8 cellular contexts compared by ENCODE assay signal in the genomic region with DNA sequence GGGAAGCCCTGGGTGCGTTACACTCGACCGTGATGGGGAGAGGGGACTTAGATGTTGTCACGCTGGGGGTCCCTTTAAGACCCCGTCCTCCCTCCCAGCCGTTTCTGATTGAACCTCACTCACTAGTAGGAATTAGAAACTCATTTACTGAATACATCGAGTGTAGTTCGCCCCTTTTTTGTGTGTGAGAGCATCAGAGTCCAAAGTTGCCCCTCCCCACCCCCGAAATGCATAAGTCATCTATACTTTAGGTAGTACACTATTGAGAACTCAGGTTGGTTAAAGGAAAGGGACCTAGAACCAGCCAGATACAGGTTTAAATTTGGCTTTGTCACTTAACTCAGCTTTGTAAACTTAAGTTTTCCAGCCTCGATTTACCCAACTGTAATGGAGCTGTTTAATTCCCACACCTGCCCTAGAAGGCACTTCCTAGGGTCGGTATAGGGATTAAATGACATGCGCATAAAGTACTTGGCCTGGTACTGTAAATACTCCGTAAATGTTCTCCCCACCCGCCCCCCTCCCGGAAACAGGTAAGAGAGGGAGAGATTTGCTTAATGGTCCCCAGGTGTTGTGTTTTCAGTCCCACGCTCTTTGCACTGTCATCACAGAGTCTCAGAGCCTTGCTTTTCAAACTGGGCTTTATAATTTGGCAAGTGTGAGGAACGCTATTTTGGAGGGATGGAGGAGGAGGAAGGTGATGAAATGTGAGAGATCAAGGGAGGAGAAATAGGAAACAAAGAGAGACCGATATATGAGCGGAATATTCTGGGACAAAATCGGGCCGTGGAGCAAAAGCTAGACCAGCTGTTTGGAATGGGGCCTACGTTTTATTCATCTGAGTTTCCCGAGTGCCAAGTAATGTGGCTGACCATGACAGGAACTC. TPM values are rescaled to one million over a fixed set of nuclear protein-coding genes. Genes with fewer than 3 reads are reported as not detected.
DNase-seq lines count a peak whose midpoint lies in the region; ATAC-seq, FAIRE-seq and TF ChIP-seq lines count a peak whose summit lies in the region.

No MANE protein-coding gene starts in this region.

- H3K4me1 ChIP-seq in Loucy (ENCODE audit: insufficient read depth, low read length, poor library complexity, severe bottlenecking) (peaks cover 45% of the 10 kb centered on the region), astrocyte (ENCODE audit: insufficient read depth, low read length) (peaks cover 20% of the 10 kb centered on the region), HepG2 (ENCODE audit: insufficient read depth, low read length) (peaks cover 22% of the 10 kb centered on the region), tibial nerve (peaks cover 0 to 49% (median 14%) of the 10 kb centered on the region in 4 donors)

- H2AFZ ChIP-seq in Loucy (ENCODE audit: low read length) (peak overlapping the region; percentile 90), astrocyte (ENCODE audit: low read depth, low read length) (peak overlapping the region; percentile 68), HepG2 (ENCODE audit: low read length) (peak overlapping the region; percentile 63)

- no peaks in the 10 kb centered on the region for H3K9me2 ChIP-seq in Loucy (replicated peaks; ENCODE audit: low read depth, low read length)

- peaks cover 6% of the 10 kb centered on the region for H3K4me1 Mint-ChIP-seq in astrocyte (ENCODE audit: low read depth, unreplicated experiment)

- in situ Hi-C loops in HepG2 (cut with HindIII; ENCODE audit: extremely low pct_ligation_motif_present, low pct_unique_long_range_greater_than_20kb) = no loop called here

- no peaks in the 10 kb centered on the region for H3K9me3 Mint-ChIP-seq in astrocyte (ENCODE audit: unreplicated experiment)

- no peaks in the 10 kb centered on the region for H3K27me3 Mint-ChIP-seq in astrocyte (ENCODE audit: low read depth, unreplicated experiment)

- peak overlapping the region; percentile 96 for H3K4me2 ChIP-seq in Loucy (ENCODE audit: low read depth, low read length, poor library complexity, severe bottlenecking)
- peak overlapping the region; percentile 99 for H3K4me2 ChIP-seq in astrocyte (ENCODE audit: low read length)
- peak overlapping the region; percentile 96 for H3K4me2 ChIP-seq in HepG2 (ENCODE audit: low read depth, low read length)

- H3K27me3 ChIP-seq in Loucy (ENCODE audit: insufficient read depth, low read length, poor library complexity, severe bottlenecking) (no peaks in the 10 kb centered on the region), astrocyte (ENCODE audit: insufficient read depth, low read length) (no peaks in the 10 kb centered on the region), HepG2 (ENCODE audit: control insufficient read depth in 1 of 2, insufficient read depth in 2 of 2, low read length in 2 of 2) (no peaks in the 10 kb centered on the region; a peak in 1 of 5 replicates), tibial nerve (no peaks in the 10 kb centered on the region)

- peak overlapping the region; percentile 88 for H3K27ac Mint-ChIP-seq in astrocyte (ENCODE audit: unreplicated experiment)

- H3K79me2 ChIP-seq in Loucy (ENCODE audit: insufficient read depth, low read length) = peaks cover 67% of the 10 kb centered on the region
- peaks cover 45% of the 10 kb centered on the region for H3K79me2 ChIP-seq in astrocyte (ENCODE audit: insufficient read depth, low read length)
- peaks cover 28% of the 10 kb centered on the region for H3K79me2 ChIP-seq in HepG2 (ENCODE audit: insufficient read depth, low read length)

- no peaks in the 10 kb centered on the region; the same call in 1 of the 2 replicates for H3F3A ChIP-seq in Loucy (ENCODE audit: low read depth)

- FAIRE-seq in astrocyte (lab: Jason Lieb, UNC) (no peak), HepG2 (lab: Jason Lieb, UNC) (no peak), HTR-8/SVneo (lab: Jason Lieb, UNC) (no peak)

- H3K9me3 ChIP-seq in Loucy (ENCODE audit: insufficient read depth, low read depth, low read length) = no peaks in the 10 kb centered on the region
- H3K9me3 ChIP-seq in astrocyte (ENCODE audit: insufficient read depth, low read depth, low read length) = no peaks in the 10 kb centered on the region
- no peaks in the 10 kb centered on the region for H3K9me3 ChIP-seq in HepG2 (ENCODE audit: low read length)
- H3K9me3 ChIP-seq in tibial nerve = no peaks in the 10 kb centered on the region

- DNase-seq in DMS53 treated with DMSO at 0.1 percent for 48 hours (lab: John Stamatoyannopoulos, UW; ENCODE audit: unreplicated experiment) = peak; percentile 50
- DNase-seq in astrocyte (ENCODE audit: low read depth) = no peak
- DNase-seq in HepG2 (ENCODE audit: low spot score) = no peak
- no peak for DNase-seq in tibial nerve (ENCODE audit: low spot score in 2 of 2)
- no peak for DNase-seq in stimulated activated CD4-positive, alpha-beta T cell treated with anti-CD3 and anti-CD28 coated beads, Interleukin-12 subunit alpha, Interleukin-12 subunit beta, amount 100 ng/mL, for 4 hours
- DNase-seq in HTR-8/SVneo (ENCODE audit: insufficient read length, low spot score) = no peak
- DNase-seq in HuH-7.5 (ENCODE audit: low spot score) = no peak

- under 1% methylated on average over 20 of the region's 23 CpGs for WGBS in HepG2 (ENCODE audit: low lambda C conversion rate)
- WGBS in tibial nerve, 2 donors = 3 to 4% methylated on average over 23 of the region's 23 CpGs

- TF ChIP-seq POLR2A in HepG2 (IDR thresholded peaks at IDR 0.05; ENCODE audit: insufficient read depth in 1 of 2, low read depth in 2 of 2, low read length in 2 of 2) = no peak
- TF ChIP-seq POLR2A in tibial nerve (IDR thresholded peaks at IDR 0.05) = no peak

- H4K20me1 ChIP-seq in Loucy (ENCODE audit: insufficient read depth, low read length, poor library complexity, severe bottlenecking) (peaks cover 29% of the 10 kb centered on the region), astrocyte (ENCODE audit: insufficient read depth, low read length) (peaks cover 32% of the 10 kb centered on the region), HepG2 (ENCODE audit: insufficient read depth, low read length) (peaks cover 8% of the 10 kb centered on the region; the same call in 1 of the 2 replicates)

- H3K4me3 ChIP-seq in Loucy (ENCODE audit: low read length, poor library complexity, severe bottlenecking) (peak overlapping the region; percentile 93), astrocyte (ENCODE audit: insufficient read depth, low read depth, low read length) (peak overlapping the region; percentile 84), HepG2 (replicated peaks in 1 of 3; ENCODE audit: insufficient read depth in 1 of 3, low read depth in 2 of 3, low read length in 3 of 3) (peak overlapping the region; percentile 74 to 92 (median 86)), tibial nerve (peak overlapping the region; percentile 90 to 98 (median 92))

- BruUV-seq in HepG2 (replicated peaks; lab: Mats Ljungman, UMichigan) = TSS peak; percentile 26

- H3K9ac ChIP-seq in Loucy (ENCODE audit: low read depth, low read length, poor library complexity, severe bottlenecking) (peak overlapping the region; percentile 81), astrocyte (ENCODE audit: low read length) (peak overlapping the region; percentile 99), HepG2 (ENCODE audit: insufficient read depth, low read depth, low read length) (peak overlapping the region; percentile 88)

- ATAC-seq in HepG2 = no peak

- H3K27ac ChIP-seq in astrocyte (ENCODE audit: low read depth, low read length) (peak overlapping the region; percentile 100), HepG2 (ENCODE audit: extremely low read length, insufficient read depth, low read length) (peak overlapping the region; percentile 88), tibial nerve (peak overlapping the region; percentile 89 to 97 (median 94))

- intact Hi-C loops in HepG2 (cut with micrococcal nuclease; ENCODE audit: unreplicated experiment) = no loop called here

- CTCF ChIA-PET in HepG2 (lab: Yijun Ruan, JAX; ENCODE audit: low intra/inter-chr PET ratio, low total read pairs) = interaction anchor here (0.7 to 1.7 kb wide), 4 partner anchors 195 to 256 kb away, joined by 3 to 17 read pairs (median 4); no protein-coding TSS in a partner anchor

- TF ChIP-seq RAD21 in HepG2 (CRISPR knock-in tag; IDR thresholded peaks at IDR 0.05) = no peak

- peak overlapping the region; percentile 89 for H3K4me3 Mint-ChIP-seq in astrocyte (ENCODE audit: unreplicated experiment)

- no peak for TF ChIP-seq EP300 in HepG2 (IDR thresholded peaks at IDR 0.05; ENCODE audit: low read depth in 2 of 2, low read length in 2 of 2)
- TF ChIP-seq EP300 in HepG2 (CRISPR knock-in tag; IDR thresholded peaks at IDR 0.05; ENCODE audit: borderline replicate concordance) = no peak
- no peak for TF ChIP-seq EP300 in tibial nerve (IDR thresholded peaks at IDR 0.05)

- H3K36me3 ChIP-seq in Loucy (ENCODE audit: insufficient read depth, low read length) = peaks cover 20% of the 10 kb centered on the region; the same call in 1 of the 2 replicates
- H3K36me3 ChIP-seq in astrocyte (ENCODE audit: insufficient read depth, low read length) = peaks cover 21% of the 10 kb centered on the region
- peaks cover 7 to 16% of the 10 kb centered on the region in 2 experiments; a peak in 4 of 5 replicates for H3K36me3 ChIP-seq in HepG2 (replicated peaks in 1 of 2; ENCODE audit: control insufficient read depth in 1 of 2, insufficient read depth in 2 of 2, low read length in 2 of 2)
- H3K36me3 ChIP-seq in tibial nerve = peaks cover 0 to 37% (median 4%) of the 10 kb centered on the region in 3 donors

- no peaks in the 10 kb centered on the region for H3K36me3 Mint-ChIP-seq in astrocyte (ENCODE audit: low read depth, unreplicated experiment)

- no peak for TF ChIP-seq CTCF in Loucy (conservative IDR thresholded peaks at IDR 0.05; ENCODE audit: low read length)
- TF ChIP-seq CTCF in astrocyte (IDR thresholded peaks at IDR 0.05; ENCODE audit: insufficient read depth, low read depth, low read length) = no peak
- TF ChIP-seq CTCF in HepG2 (CRISPR knock-in tag; IDR thresholded peaks at IDR 0.05) = no peak
- TF ChIP-seq CTCF in tibial nerve (IDR thresholded peaks at IDR 0.05) = no peak

- POLR2A ChIA-PET in HepG2 (lab: Yijun Ruan, JAX) = interaction anchor here (1.0 to 2.2 kb wide), 5 partner anchors 19 to 257 kb away, joined by 4 to 20 read pairs (median 7); partner anchors contain the start of gene PEBP1

RNA-seq across cellular contexts. Expression of gene SUDS3, which starts 0.9 kb away (rescaled TPM):
- total RNA-seq in astrocyte = 30.6 and 31.0 TPM in 2 replicates
- 33.1 and 37.8 TPM in 2 replicates for total RNA-seq in HepG2 (2016; rRNA removed; fragmentation: Illumina TruSeq; extraction: Trizol)
- 4.5 and 5.5 TPM in 2 replicates for total RNA-seq in HepG2 (2016; cell fraction: cytosol; rRNA removed; fragmentation: Illumina TruSeq; extraction: Trizol; ENCODE audit: low read depth)
- 32.2 and 39.3 TPM in 2 replicates for total RNA-seq in HepG2 (2016; cell fraction: insoluble cytoplasmic fraction; rRNA removed; fragmentation: Illumina TruSeq; extraction: Trizol)
- 14.7 and 16.1 TPM in 2 replicates for total RNA-seq in HepG2 (2016; cell fraction: membrane; rRNA removed; fragmentation: Illumina TruSeq; extraction: Trizol)
- total RNA-seq in HepG2 (2016; cell fraction: nucleus; rRNA removed; fragmentation: Illumina TruSeq; extraction: Trizol) = 27.5 and 30.8 TPM in 2 replicates
- polyA plus RNA-seq in HepG2 (2011; rRNA removed) = 17.7 and 20.2 TPM in 2 replicates
- 8.1 and 11.4 TPM in 2 replicates for polyA plus RNA-seq in HepG2 (2011; cell fraction: cytosol; rRNA removed)
- polyA plus RNA-seq in HepG2 (2011; cell fraction: nucleus; rRNA removed) = 25.3 and 28.4 TPM in 2 replicates
- polyA plus RNA-seq in HepG2 (2012) = 12.1 and 13.1 TPM in 2 replicates
- 3.0 and 3.4 TPM in 2 replicates for polyA plus RNA-seq in HepG2 (2016; cell fraction: cytosol; fragmentation: Illumina TruSeq; extraction: Trizol; ENCODE audit: low read depth)
- 29.2 and 31.0 TPM in 2 replicates for polyA plus RNA-seq in HepG2 (2016; cell fraction: insoluble cytoplasmic fraction; fragmentation: Illumina TruSeq; extraction: Trizol; ENCODE audit: low read depth)
- polyA plus RNA-seq in HepG2 (2016; cell fraction: membrane; fragmentation: Illumina TruSeq; extraction: Trizol; ENCODE audit: low read depth) = 7.8 and 8.6 TPM in 2 replicates
- 37.3 and 40.5 TPM in 2 replicates for polyA plus RNA-seq in HepG2 (2016; cell fraction: nucleus; fragmentation: Illumina TruSeq; extraction: Trizol; ENCODE audit: insufficient read depth, low read depth)
- 19.1 and 23.0 TPM in 2 replicates for polyA minus RNA-seq in HepG2 (2011; rRNA and poly(A)+ RNA removed; ENCODE audit: low replicate concordance)
- 10.3 and 12.4 TPM in 2 replicates for polyA minus RNA-seq in HepG2 (2011; cell fraction: cytosol; rRNA and poly(A)+ RNA removed)
- polyA minus RNA-seq in HepG2 (2011; cell fraction: nucleus; rRNA and poly(A)+ RNA removed) = 28.8 and 31.8 TPM in 2 replicates
- 10 to 100 TPM; 33.9 to 92.0 (median 58.3) TPM for total RNA-seq in tibial nerve

RNA-seq across cellular contexts. Expression of gene TAOK3, which starts 4.5 kb away (rescaled TPM):
- 14.2 and 15.7 TPM in 2 replicates for total RNA-seq in astrocyte
- total RNA-seq in HepG2 (2016; rRNA removed; fragmentation: Illumina TruSeq; extraction: Trizol) = 12.3 and 16.5 TPM in 2 replicates
- total RNA-seq in HepG2 (2016; cell fraction: cytosol; rRNA removed; fragmentation: Illumina TruSeq; extraction: Trizol; ENCODE audit: low read depth) = 2.5 and 3.7 TPM in 2 replicates
- 10.0 and 19.2 TPM in 2 replicates for total RNA-seq in HepG2 (2016; cell fraction: insoluble cytoplasmic fraction; rRNA removed; fragmentation: Illumina TruSeq; extraction: Trizol)
- 6.8 and 6.9 TPM in 2 replicates for total RNA-seq in HepG2 (2016; cell fraction: membrane; rRNA removed; fragmentation: Illumina TruSeq; extraction: Trizol)
- total RNA-seq in HepG2 (2016; cell fraction: nucleus; rRNA removed; fragmentation: Illumina TruSeq; extraction: Trizol) = 14.9 and 15.7 TPM in 2 replicates
- polyA plus RNA-seq in HepG2 (2011; rRNA removed) = 8.5 and 10.4 TPM in 2 replicates
- 5.9 and 11.1 TPM in 2 replicates for polyA plus RNA-seq in HepG2 (2011; cell fraction: cytosol; rRNA removed)
- polyA plus RNA-seq in HepG2 (2011; cell fraction: nucleus; rRNA removed) = 11.8 and 13.6 TPM in 2 replicates
- 9.5 and 10.2 TPM in 2 replicates for polyA plus RNA-seq in HepG2 (2012)
- 0.64 and 0.66 TPM in 2 replicates for polyA plus RNA-seq in HepG2 (2016; cell fraction: cytosol; fragmentation: Illumina TruSeq; extraction: Trizol; ENCODE audit: low read depth)
- 19.3 and 19.4 TPM in 2 replicates for polyA plus RNA-seq in HepG2 (2016; cell fraction: insoluble cytoplasmic fraction; fragmentation: Illumina TruSeq; extraction: Trizol; ENCODE audit: low read depth)
- polyA plus RNA-seq in HepG2 (2016; cell fraction: membrane; fragmentation: Illumina TruSeq; extraction: Trizol; ENCODE audit: low read depth) = 2.8 and 3.6 TPM in 2 replicates
- polyA plus RNA-seq in HepG2 (2016; cell fraction: nucleus; fragmentation: Illumina TruSeq; extraction: Trizol; ENCODE audit: insufficient read depth, low read depth) = 16.3 and 22.1 TPM in 2 replicates
- polyA minus RNA-seq in HepG2 (2011; rRNA and poly(A)+ RNA removed; ENCODE audit: low replicate concordance) = 20.1 and 23.9 TPM in 2 replicates
- 6.3 and 9.3 TPM in 2 replicates for polyA minus RNA-seq in HepG2 (2011; cell fraction: cytosol; rRNA and poly(A)+ RNA removed)
- polyA minus RNA-seq in HepG2 (2011; cell fraction: nucleus; rRNA and poly(A)+ RNA removed) = 22.1 and 24.2 TPM in 2 replicates
- total RNA-seq in tibial nerve = 10 to 100 TPM; 43.7 to 99.0 (median 59.6) TPM
